Comparison of ENCODE assay signal across 8 cellular contexts in genomic region chr1:33430751-33431593, GRCh38. TPM values are rescaled to one million over a fixed set of nuclear protein-coding genes. Genes with fewer than 3 reads are reported as not detected.
A peak's percentile ranks its signal among the peaks of the same experiment; 100 is the strongest.
DNase-seq lines count a peak whose midpoint lies in the region; ATAC-seq, FAIRE-seq and TF ChIP-seq lines count a peak whose summit lies in the region.

Gene PHC2 (minus strand): TSS chr1:33431095. CDS start chr1:33375539, 55,556 bp downstream.

- intact Hi-C loops in spleen (cut with DNase I; ENCODE audit: low total_unique reads), result no loop called here

- H3K27me3 ChIP-seq in spleen (replicated peaks in 1 of 7), result peaks cover 0 to 23% (median 0%) of the 10 kb centered on the region in 7 donors

- TF ChIP-seq CTCF in spleen (IDR thresholded peaks at IDR 0.05 in 8 of 11, conservative IDR thresholded peaks at IDR 0.05 in 3 of 11), result peak in 8 of 11 experiments; percentile 27 to 70 (median 54)

- DNase-seq in ACHN, result peak; percentile 92
- DNase-seq in NCI-H446 (lab: John Stamatoyannopoulos, UW), result peak; percentile 65 to 93
- peak; percentile 85 for DNase-seq in activated CD4-positive, alpha-beta T cell treated with anti-CD3 and anti-CD28 coated beads for 1 hour
- peak; percentile 99 for DNase-seq in cerebellar cortex (ENCODE audit: low spot score)
- DNase-seq in spleen, result peak; percentile 97

- WGBS in spleen, 5 donors, result 1 to 3% (median 2%) methylated on average over 30 to 80 of the region's 80 CpGs

- H3K9me3 ChIP-seq in spleen, result no peaks in the 10 kb centered on the region

- no peak for TF ChIP-seq POLR2A in spleen (IDR thresholded peaks at IDR 0.05)

- peak within 1 kb of the TSS; percentile 56 to 95 (median 71) for H3K4me3 ChIP-seq in spleen

- H3K36me3 ChIP-seq in spleen, result no peaks in the 10 kb centered on the region

- FAIRE-seq in islet of Langerhans (lab: Jason Lieb, UNC), result peak; percentile 41

- in situ Hi-C loops in ACHN (cut with HindIII; ENCODE audit: low pct_ligation_motif_present, low pct_unique_long_range_greater_than_20kb, low sequenced_read_pairs), result no loop called here

- peaks cover 7 to 59% (median 46%) of the 10 kb centered on the region in 6 donors for H3K4me1 ChIP-seq in spleen

- peak within 1 kb of the TSS; percentile 23 to 88 (median 71) for H3K27ac ChIP-seq in spleen

- ATAC-seq in GM18909 (IDR thresholded peaks at IDR 0.05; ENCODE audit: poor library complexity, unreplicated experiment), result peak; percentile 94
- peak; percentile 96 for ATAC-seq in HG03280 (IDR thresholded peaks at IDR 0.05; ENCODE audit: unreplicated experiment)

RNA-seq across cellular contexts. Expression of gene PHC2, which starts in this region (rescaled TPM):
- total RNA-seq in spleen, result 100 to 1,000 TPM; 105 to 272 (median 148) TPM
- 100 to 1,000 TPM in 1 of 3 donors, 10 to 100 TPM in 2; 51.1 to 101 (median 53.3) TPM for polyA plus RNA-seq in spleen

Comparison
In these comparisons a context has a peak if more than half of its experiments do, and no peak if none do; other contexts are left out.
1. Peak in every context shown above with its lines: DNase-seq, ATAC-seq, H3K4me3 ChIP-seq and H3K27ac ChIP-seq.